In genomic region chr5:15722305-15722704, GRCh38 we compare ENCODE assay signal across 31 cellular contexts.
"Had no signal": no experiment of that assay in that cellular context is flagged by ENCODE, and none has a peak within 500 bp of the region (broad histone marks: within the 10 kb centered on the region; RNA-seq: fewer than 3 reads in every experiment).

No MANE protein-coding gene starts in this region.

- H3K9me3 Mint-ChIP-seq: type B pancreatic cell had no signal

- H3K4me3 Mint-ChIP-seq: endodermal cell; immature natural killer cell; memory B cell; mesothelial cell of epicardium; naive B cell; natural killer cell treated with Interleukin-12 subunit alpha and Interleukin-12 subunit beta and Interleukin-15 and Interleukin-18, amount 100 ng/mL, for 72 hours; neural crest cell; stimulated activated effector memory CD8-positive, alpha-beta T cell treated with anti-CD3 and anti-CD28 coated beads, Interleukin-12 subunit alpha, Interleukin-12 subunit beta, amount 100 ng/mL, for 72 hours; type B pancreatic cell had no signal

- H3K27me3 Mint-ChIP-seq: memory B cell; naive B cell; natural killer cell treated with Interleukin-12 subunit alpha and Interleukin-12 subunit beta and Interleukin-15 and Interleukin-18, amount 100 ng/mL, for 72 hours; type B pancreatic cell had no signal

- H3K9me3 ChIP-seq: neutrophil, pancreas, thyroid gland had no signal

- H3K27me3 ChIP-seq: esophagus muscularis mucosa, foreskin keratinocyte, neutrophil, pancreas, stomach, thyroid gland, uterus had no signal

- DNase-seq: caudate nucleus; cerebellar nuclear complex; effector CD8-positive, alpha-beta T cell; endodermal cell; foreskin keratinocyte; glutamatergic neuron; hypothalamus; immature natural killer cell; mucosa of descending colon; naive B cell; pancreas; retina; stimulated activated CD4-positive, alpha-beta T cell treated with anti-CD3 and anti-CD28 coated beads, Interleukin-12 subunit alpha, Interleukin-12 subunit beta, amount 100 ng/mL, for 4 hours; stimulated activated CD4-positive, alpha-beta T cell treated with anti-CD3 and anti-CD28 coated beads, Interleukin-1b, Interleukin-23, amount 100 ng/mL, for 48 hours; stimulated activated CD4-positive, alpha-beta T cell treated with anti-CD3 and anti-CD28 coated beads, Interleukin-4, amount 100 ng/mL, for 1 hour; stimulated activated naive CD4-positive, alpha-beta T cell treated with Interleukin-2 at 50 U/mL for 16 hours; stomach; thyroid gland; uterus had no signal

- H3K27ac Mint-ChIP-seq: endodermal cell; immature natural killer cell; memory B cell; mesothelial cell of epicardium; naive B cell; natural killer cell treated with Interleukin-12 subunit alpha and Interleukin-12 subunit beta and Interleukin-15 and Interleukin-18, amount 100 ng/mL, for 72 hours; stimulated activated effector memory CD8-positive, alpha-beta T cell treated with anti-CD3 and anti-CD28 coated beads, Interleukin-12 subunit alpha, Interleukin-12 subunit beta, amount 100 ng/mL, for 72 hours; type B pancreatic cell had no signal

- ATAC-seq: foreskin keratinocyte; mucosa of descending colon; natural killer cell treated with Interleukin-12 subunit alpha and Interleukin-12 subunit beta and Interleukin-15 and Interleukin-18, amount 100 ng/mL, for 72 hours; pancreas; sciatic nerve; stimulated activated effector memory CD8-positive, alpha-beta T cell treated with anti-CD3 and anti-CD28 coated beads, Interleukin-12 subunit alpha, Interleukin-12 subunit beta, amount 100 ng/mL, for 72 hours had no signal

- H3K4me1 ChIP-seq: pancreas, thyroid gland, uterus had no signal

- H3K27ac ChIP-seq: esophagus muscularis mucosa, foreskin keratinocyte, neutrophil, pancreas, stomach, thyroid gland, uterus had no signal

- FAIRE-seq: colon, keratinocyte had no signal

- H3K36me3 ChIP-seq: esophagus muscularis mucosa, neutrophil, pancreas, stomach, thyroid gland, uterus had no signal

- H3K4me3 ChIP-seq: esophagus muscularis mucosa, mucosa of descending colon, pancreas, smooth muscle cell, stomach, thyroid gland, uterus had no signal

- H3K36me3 Mint-ChIP-seq: immature natural killer cell; memory B cell; naive B cell; stimulated activated effector memory CD8-positive, alpha-beta T cell treated with anti-CD3 and anti-CD28 coated beads, Interleukin-12 subunit alpha, Interleukin-12 subunit beta, amount 100 ng/mL, for 72 hours; type B pancreatic cell had no signal

- H3K4me1 Mint-ChIP-seq: immature natural killer cell; memory B cell; naive B cell; stimulated activated effector memory CD8-positive, alpha-beta T cell treated with anti-CD3 and anti-CD28 coated beads, Interleukin-12 subunit alpha, Interleukin-12 subunit beta, amount 100 ng/mL, for 72 hours had no signal
